Comparison of ENCODE assay signal across 22 cellular contexts in genomic region chr5:103033696-103034095, GRCh38.
"Had no signal": no experiment of that assay in that cellular context is flagged by ENCODE, and none has a peak within 500 bp of the region (broad histone marks: within the 10 kb centered on the region; RNA-seq: fewer than 3 reads in every experiment).

No MANE protein-coding gene starts in this region.

- H3K9ac ChIP-seq: KMS-11 had no signal

- DNase-seq: activated CD4-positive, alpha-beta T cell treated with anti-CD3 and anti-CD28 coated beads for 48 hours; activated CD4-positive, alpha-beta T cell treated with anti-CD3 and anti-CD28 coated beads, Interleukin-2, amount 50 U/mL, for 48 hours; activated CD4-positive, CD25-positive, alpha-beta regulatory T cell treated with anti-CD3 and anti-CD28 coated beads, Interleukin-2, amount 50 U/mL, for 72 hours; activated CD8-positive, alpha-beta memory T cell treated with anti-CD3 and anti-CD28 coated beads for 24 hours; activated naive CD4-positive, alpha-beta T cell treated with anti-CD3 and anti-CD28 coated beads, Interleukin-2, amount 50 U/mL, for 16 hours; activated naive CD8-positive, alpha-beta T cell treated with anti-CD3 and anti-CD28 coated beads, Interleukin-2, amount 10 ng/mL, durations not matched to agents 7 days and 5 days; activated T-cell treated with anti-CD3 and anti-CD28 coated beads, Interleukin-2, amount 50 U/mL, for 72 hours; adrenal gland; anterior cingulate cortex; NCI-H1092; NCI-H1417 treated with DMSO at 0.1 percent for 48 hours; NCI-H1694; NCI-H2029; NCI-H2107; NCI-H2171 treated with DMSO at 0.1 percent for 48 hours; NCI-H226; NCI-H510A; NCI-H526 treated with DMSO at 0.1 percent for 48 hours; NCI-H82; SJCRH30 had no signal

- H3K4me1 ChIP-seq: adrenal gland, SJCRH30 had no signal

- H3K27me3 ChIP-seq: adrenal gland, SJCRH30 had no signal

- H3K9me3 ChIP-seq: adrenal gland, SJCRH30 had no signal

- H3K27ac ChIP-seq: adrenal gland, KMS-11, SJCRH30 had no signal

- H3K4me2 ChIP-seq: KMS-11 had no signal

- H3K4me3 ChIP-seq: adrenal gland, SJCRH30 had no signal

- H3K36me3 ChIP-seq: adrenal gland had no signal

- ATAC-seq: activated T-cell treated with anti-CD3 and anti-CD28 coated beads, Interleukin-2, amount 50 U/mL, for 72 hours; WTC11 had no signal
